In the genomic region with DNA sequence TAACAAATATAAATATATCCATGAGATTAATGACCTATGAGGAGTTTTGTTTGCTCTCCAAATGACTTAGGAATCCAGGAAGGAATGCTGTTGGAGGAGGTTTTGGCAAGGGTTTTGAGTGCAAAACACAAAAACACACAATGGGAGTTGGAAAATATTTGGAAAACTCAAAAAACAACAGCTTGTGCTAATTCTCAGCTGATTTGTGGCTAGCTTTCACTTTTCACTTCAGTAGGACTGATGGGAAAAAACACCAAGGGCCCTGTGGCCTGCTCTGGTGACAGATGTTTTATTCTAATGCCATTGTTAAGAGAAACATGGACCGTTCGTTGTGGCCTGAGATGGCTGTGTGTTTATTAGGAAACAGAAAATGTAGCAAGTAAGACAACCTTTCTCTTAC, we compare ENCODE assay signal across 28 cellular contexts.
DNase-seq lines count a peak whose midpoint lies in the region; ATAC-seq and TF ChIP-seq lines count a peak whose summit lies in the region.
"Had no signal": no experiment of that assay in that cellular context is flagged by ENCODE, and none has a peak within 500 bp of the region (broad histone marks: within the 10 kb centered on the region; RNA-seq: fewer than 3 reads in every experiment).

No MANE protein-coding gene starts in this region.

- H3K79me2 ChIP-seq in MM.1S (ENCODE audit: low read length) = no peaks in the 10 kb centered on the region

- H3K27me3 Mint-ChIP-seq in CD4-positive, alpha-beta T cell = no peaks in the 10 kb centered on the region
- H3K27me3 Mint-ChIP-seq: activated CD8-positive, alpha-beta T cell treated with anti-CD3 and anti-CD28 coated beads for 36 hours; activated naive CD8-positive, alpha-beta T cell; brain had no signal

- intact Hi-C loops in sciatic nerve (cut with DNase I) = no loop called here
- intact Hi-C loops in CD4-positive, alpha-beta T cell (cut with DNase I, micrococcal nuclease) = no loop called here

- H3K4me1 Mint-ChIP-seq in CD4-positive, alpha-beta T cell (ENCODE audit: low read depth) = no peaks in the 10 kb centered on the region
- H3K4me1 Mint-ChIP-seq: immature natural killer cell, naive B cell had no signal

- DNase-seq in MM.1S (no peak), adipocyte (ENCODE audit: low read depth) (no peak), fibroblast of villous mesenchyme (ENCODE audit: low read depth) (peak; percentile 44), sciatic nerve (ENCODE audit: low spot score) (no peak), D341Med (ENCODE audit: low spot score) (no peak)
- no peak for DNase-seq in CD4-positive, alpha-beta T cell
- DNase-seq: activated CD8-positive, alpha-beta T cell treated with anti-CD3 and anti-CD28 coated beads for 36 hours; activated T-cell treated with anti-CD3 and anti-CD28 coated beads, Interleukin-2, amount 50 U/mL, for 48 hours; Calu3; heart right ventricle; immature natural killer cell; naive B cell; NCI-H1048; NCI-H748 treated with DMSO at 0.1 percent for 48 hours; ovary; stimulated activated CD4-positive, alpha-beta T cell treated with anti-CD3 and anti-CD28 coated beads, Interleukin-1b, Interleukin-23, amount 100 ng/mL, for 48 hours; stimulated activated naive CD8-positive, alpha-beta T cell treated with anti-CD3 and anti-CD28 coated beads, Interleukin-15, Interleukin-2, amounts not matched to agents 100 U/mL and 50 U/mL, for 24 hours; transverse colon had no signal

- CTCF ChIA-PET in CD4-positive, alpha-beta T cell (lab: Charles Lee) = no interaction called here

- H3K4me3 ChIP-seq in MM.1S (ENCODE audit: low read length) (no peak overlapping the region), adipocyte (ENCODE audit: low read length) (no peak overlapping the region), fibroblast of villous mesenchyme (ENCODE audit: low read depth, low read length) (no peak overlapping the region)
- H3K4me3 ChIP-seq: coronary artery, heart right ventricle, lung, ovary, transverse colon had no signal

- H3K27me3 ChIP-seq in MM.1S (replicated peaks; ENCODE audit: insufficient read depth, low read length) = no peaks in the 10 kb centered on the region
- no peaks in the 10 kb centered on the region for H3K27me3 ChIP-seq in adipocyte (replicated peaks; ENCODE audit: control insufficient read depth, insufficient read depth, low read length)
- no peaks in the 10 kb centered on the region for H3K27me3 ChIP-seq in CD4-positive, alpha-beta T cell (ENCODE audit: control insufficient read depth, insufficient read depth, low read length)
- H3K27me3 ChIP-seq: heart right ventricle, ovary, transverse colon had no signal

- no peak overlapping the region for H3K4me2 ChIP-seq in MM.1S (ENCODE audit: low read depth, low read length)
- H3K4me2 ChIP-seq: KMS-11 had no signal

- no peak overlapping the region for H3K27ac ChIP-seq in MM.1S (ENCODE audit: low read length)
- no peak overlapping the region for H3K27ac ChIP-seq in CD4-positive, alpha-beta T cell (ENCODE audit: low read depth, low read length)
- H3K27ac ChIP-seq: epithelial cell of prostate, KMS-11, transverse colon had no signal

- POLR2A ChIA-PET in CD4-positive, alpha-beta T cell (lab: Charles Lee) = no interaction called here

- no peaks in the 10 kb centered on the region for H3K36me3 Mint-ChIP-seq in CD4-positive, alpha-beta T cell (ENCODE audit: low read depth)
- H3K36me3 Mint-ChIP-seq: activated naive CD8-positive, alpha-beta T cell; brain; immature natural killer cell; naive B cell; WTC11 had no signal

- H3K36me3 ChIP-seq in MM.1S (replicated peaks; ENCODE audit: insufficient read depth, low read length) = no peaks in the 10 kb centered on the region
- no peaks in the 10 kb centered on the region for H3K36me3 ChIP-seq in adipocyte (ENCODE audit: control insufficient read depth, insufficient read depth, low read length, severe bottlenecking)
- H3K36me3 ChIP-seq: heart right ventricle, ovary, transverse colon had no signal

- no peaks in the 10 kb centered on the region for H3F3A ChIP-seq in MM.1S (ENCODE audit: insufficient read depth, low read length)

- no peaks in the 10 kb centered on the region for H4K20me1 ChIP-seq in MM.1S (ENCODE audit: insufficient read depth, low read length)

- no peak overlapping the region for H3K27ac Mint-ChIP-seq in CD4-positive, alpha-beta T cell
- H3K27ac Mint-ChIP-seq: activated CD8-positive, alpha-beta T cell treated with anti-CD3 and anti-CD28 coated beads for 36 hours; activated naive CD8-positive, alpha-beta T cell; immature natural killer cell; naive B cell; T-helper 2 cell treated with Interferon-gamma antibody and Interleukin-4, amounts not matched to agents 5 μg/mL and 100 μg/mL, for 36 hours; WTC11 had no signal

- no peaks in the 10 kb centered on the region for H3K9me3 Mint-ChIP-seq in CD4-positive, alpha-beta T cell
- H3K9me3 Mint-ChIP-seq: activated CD8-positive, alpha-beta T cell treated with anti-CD3 and anti-CD28 coated beads for 36 hours; brain; immature natural killer cell; naive B cell; T-helper 2 cell treated with Interferon-gamma antibody and Interleukin-4, amounts not matched to agents 5 μg/mL and 100 μg/mL, for 36 hours; WTC11 had no signal

- peak; percentile 76 for ATAC-seq in sciatic nerve
- ATAC-seq in CD4-positive, alpha-beta T cell (ENCODE audit: poor library complexity) = no peak
- ATAC-seq in HG03439 (IDR thresholded peaks at IDR 0.05; ENCODE audit: unreplicated experiment) = no peak
- ATAC-seq: activated CD8-positive, alpha-beta T cell treated with anti-CD3 and anti-CD28 coated beads for 36 hours; Panc1; stimulated activated naive CD8-positive, alpha-beta T cell treated with anti-CD3 and anti-CD28 coated beads, Interleukin-15, Interleukin-2, amounts not matched to agents 100 U/mL and 50 U/mL, for 24 hours; WTC11 had no signal

- H3K4me1 ChIP-seq in MM.1S (ENCODE audit: low read length) (peaks cover 7% of the 10 kb centered on the region; the same call in 1 of the 2 replicates), adipocyte (ENCODE audit: control insufficient read depth, insufficient read depth, low read length) (peaks cover 31% of the 10 kb centered on the region)

- H3K9me3 ChIP-seq in MM.1S (replicated peaks; ENCODE audit: insufficient read depth, low read length) (no peaks in the 10 kb centered on the region), adipocyte (ENCODE audit: control insufficient read depth, low read length) (no peaks in the 10 kb centered on the region)
- no peaks in the 10 kb centered on the region for H3K9me3 ChIP-seq in CD4-positive, alpha-beta T cell (ENCODE audit: control insufficient read depth, low read length)
- H3K9me3 ChIP-seq: heart right ventricle, ovary, transverse colon had no signal

- no peak overlapping the region for H3K4me3 Mint-ChIP-seq in CD4-positive, alpha-beta T cell
- H3K4me3 Mint-ChIP-seq: activated CD8-positive, alpha-beta T cell treated with anti-CD3 and anti-CD28 coated beads for 36 hours; activated naive CD8-positive, alpha-beta T cell; brain; immature natural killer cell; naive B cell; T-helper 2 cell treated with Interferon-gamma antibody and Interleukin-4, amounts not matched to agents 5 μg/mL and 100 μg/mL, for 36 hours; WTC11 had no signal

- no peak overlapping the region for H3K9ac ChIP-seq in MM.1S (ENCODE audit: low read length)
- H3K9ac ChIP-seq in adipocyte (ENCODE audit: low read length) = peak overlapping the region; percentile 68
- H3K9ac ChIP-seq: KMS-11 had no signal

- no peak for TF ChIP-seq CTCF in MM.1S (IDR thresholded peaks at IDR 0.05; ENCODE audit: low read length)
- no peak for TF ChIP-seq CTCF in fibroblast of villous mesenchyme (IDR thresholded peaks at IDR 0.05; ENCODE audit: insufficient read depth, low read depth, low read length)
- no peak for TF ChIP-seq CTCF in CD4-positive, alpha-beta T cell (IDR thresholded peaks at IDR 0.05)

- 0 out of 2 replicates have a peak overlapping the region, but pooled peaks have one; percentile 4 for H2AFZ ChIP-seq in MM.1S (ENCODE audit: low read length)

- no peaks in the 10 kb centered on the region for H3K9me2 ChIP-seq in MM.1S (replicated peaks; ENCODE audit: insufficient read depth, low read length)
